ENCODE assay signal across 8 cellular contexts in genomic region chr10:44932338-44933116, GRCh38. TPM values are rescaled to one million over a fixed set of nuclear protein-coding genes. Genes with fewer than 3 reads are reported as not detected.
DNase-seq lines count a peak whose midpoint lies in the region; ATAC-seq and TF ChIP-seq lines count a peak whose summit lies in the region.

No MANE protein-coding gene starts in this region.

- no peak overlapping the region for H3K4me3 ChIP-seq in neural cell (ENCODE audit: low read length)

- no peaks in the 10 kb centered on the region for H3K9me3 Mint-ChIP-seq in activated T-cell treated with anti-CD3 and anti-CD28 coated beads, Interleukin-2, amount 50 U/mL, for 4 hours
- no peaks in the 10 kb centered on the region for H3K9me3 Mint-ChIP-seq in stimulated activated naive CD8-positive, alpha-beta T cell treated with anti-CD3 and anti-CD28 coated beads, Interleukin-15, amount 100 ng/mL, for 72 hours

- TF ChIP-seq EP300 in neural cell (conservative IDR thresholded peaks at IDR 0.05; ENCODE audit: poor library complexity, severe bottlenecking) = no peak

- H4K20me1 ChIP-seq in neural cell (ENCODE audit: insufficient read depth) = no peaks in the 10 kb centered on the region

- H3F3A ChIP-seq in neural cell (ENCODE audit: insufficient read depth, low read length, poor library complexity, severe bottlenecking) = no peaks in the 10 kb centered on the region

- no peak overlapping the region for H2AFZ ChIP-seq in neural cell (ENCODE audit: low read depth, low read length)

- H3K36me3 ChIP-seq in neural cell (ENCODE audit: insufficient read depth, low read length) = no peaks in the 10 kb centered on the region

- H3K79me2 ChIP-seq in neural cell (replicated peaks; ENCODE audit: insufficient read depth, low read length) = no peaks in the 10 kb centered on the region

- peak; percentile 36 for TF ChIP-seq RAD21 in neural cell (conservative IDR thresholded peaks at IDR 0.05)

- no peak overlapping the region for H3K4me2 ChIP-seq in neural cell (ENCODE audit: low read length)

- no peaks in the 10 kb centered on the region for H3K36me3 Mint-ChIP-seq in activated T-cell treated with anti-CD3 and anti-CD28 coated beads, Interleukin-2, amount 50 U/mL, for 4 hours (ENCODE audit: insufficient read depth)

- H3K27ac Mint-ChIP-seq in stimulated activated naive CD8-positive, alpha-beta T cell treated with anti-CD3 and anti-CD28 coated beads, Interleukin-15, amount 100 ng/mL, for 72 hours = no peak overlapping the region

- no peaks in the 10 kb centered on the region for H3K9me3 ChIP-seq in neural cell (ENCODE audit: low read length)

- H3K9ac ChIP-seq in neural cell (ENCODE audit: low read length) = no peak overlapping the region

- H3K27ac ChIP-seq in neural cell (ENCODE audit: low read length) = no peak overlapping the region

- no peak overlapping the region for H3K4me3 Mint-ChIP-seq in activated T-cell treated with anti-CD3 and anti-CD28 coated beads, Interleukin-2, amount 50 U/mL, for 4 hours
- H3K4me3 Mint-ChIP-seq in stimulated activated naive CD8-positive, alpha-beta T cell treated with anti-CD3 and anti-CD28 coated beads, Interleukin-15, amount 100 ng/mL, for 72 hours = no peak overlapping the region

- ATAC-seq in GM19463 (IDR thresholded peaks at IDR 0.05; ENCODE audit: unreplicated experiment) (peak; percentile 98), HG03520 (IDR thresholded peaks at IDR 0.05; ENCODE audit: unreplicated experiment) (peak; percentile 92)
- ATAC-seq in activated T-cell treated with anti-CD3 and anti-CD28 coated beads, Interleukin-2, amount 50 U/mL, for 4 hours = peak; percentile 90 to 91
- peak; percentile 93 for ATAC-seq in stimulated activated naive CD8-positive, alpha-beta T cell treated with anti-CD3 and anti-CD28 coated beads, Interleukin-15, amount 100 ng/mL, for 72 hours

- no peaks in the 10 kb centered on the region for H3K9me2 ChIP-seq in neural cell (ENCODE audit: insufficient read depth, low read length)

- H3K27me3 ChIP-seq in neural cell (ENCODE audit: insufficient read depth, low read depth, low read length) = no peaks in the 10 kb centered on the region

- DNase-seq in DMS 273 (lab: John Stamatoyannopoulos, UW; ENCODE audit: unreplicated experiment) (peak; percentile 88), OCI-M1 (lab: John Stamatoyannopoulos, UW) (peak; percentile 85), fibroblast of peridontal ligament (ENCODE audit: extremely low read depth) (peak; percentile 78)
- DNase-seq in activated T-cell treated with anti-CD3 and anti-CD28 coated beads, Interleukin-2, amount 50 U/mL, for 4 hours = peak; percentile 79
- peak; percentile 84 to 85 for DNase-seq in stimulated activated naive CD8-positive, alpha-beta T cell treated with anti-CD3 and anti-CD28 coated beads, Interleukin-15, amount 100 ng/mL, for 72 hours

- TF ChIP-seq CTCF in neural cell (IDR thresholded peaks at IDR 0.05; ENCODE audit: poor library complexity, severe bottlenecking) = peak; percentile 54

- H3K4me1 Mint-ChIP-seq in activated T-cell treated with anti-CD3 and anti-CD28 coated beads, Interleukin-2, amount 50 U/mL, for 4 hours (ENCODE audit: low read depth) = no peaks in the 10 kb centered on the region
- peaks cover 8% of the 10 kb centered on the region for H3K4me1 Mint-ChIP-seq in stimulated activated naive CD8-positive, alpha-beta T cell treated with anti-CD3 and anti-CD28 coated beads, Interleukin-15, amount 100 ng/mL, for 72 hours

- H3K27me3 Mint-ChIP-seq in activated T-cell treated with anti-CD3 and anti-CD28 coated beads, Interleukin-2, amount 50 U/mL, for 4 hours (ENCODE audit: low read depth) = peaks cover 2% of the 10 kb centered on the region
- H3K27me3 Mint-ChIP-seq in stimulated activated naive CD8-positive, alpha-beta T cell treated with anti-CD3 and anti-CD28 coated beads, Interleukin-15, amount 100 ng/mL, for 72 hours = peaks cover 16% of the 10 kb centered on the region

TF ChIP-seq in neural cell, 6 proteins besides CTCF, POLR2A, EP300 and RAD21:
- TF ChIP-seq MXI1 (conservative IDR thresholded peaks at IDR 0.05; ENCODE audit: poor library complexity, severe bottlenecking) (no peak), POLR2AphosphoS5 (IDR thresholded peaks at IDR 0.05) (no peak), EZH2 (IDR thresholded peaks at IDR 0.05; ENCODE audit: borderline replicate concordance, insufficient read depth, low read length, poor library complexity, severe bottlenecking) (no peak), SMC3 (conservative IDR thresholded peaks at IDR 0.05; ENCODE audit: poor library complexity) (peak; percentile 48)

RNA-seq across cellular contexts. Expression of gene TMEM72, which starts 21.4 kb away (rescaled TPM):
- not detected for total RNA-seq in activated T-cell treated with anti-CD3 and anti-CD28 coated beads, Interleukin-2, amount 50 U/mL, for 4 hours
- 1.4 TPM in 2 replicates for polyA plus RNA-seq in neural cell
- polyA minus RNA-seq in neural cell = 0.24 and 0.58 TPM in 2 replicates

RNA-seq across cellular contexts. Expression of gene RASSF4, which starts 27.1 kb away (rescaled TPM):
- total RNA-seq in activated T-cell treated with anti-CD3 and anti-CD28 coated beads, Interleukin-2, amount 50 U/mL, for 4 hours = under 1 TPM; 0.28 to 0.61 (median 0.33) TPM
- 10.2 and 12.4 TPM in 2 replicates for polyA plus RNA-seq in neural cell
- 6.3 and 10.0 TPM in 2 replicates for polyA minus RNA-seq in neural cell

RNA-seq across cellular contexts. Expression of gene DEPP1, which starts 46.1 kb away (rescaled TPM):
- under 1 TPM; 0.20 to 0.24 (median 0.22) TPM for total RNA-seq in activated T-cell treated with anti-CD3 and anti-CD28 coated beads, Interleukin-2, amount 50 U/mL, for 4 hours
- polyA plus RNA-seq in neural cell = 4.3 and 5.2 TPM in 2 replicates
- 9.5 and 10.4 TPM in 2 replicates for polyA minus RNA-seq in neural cell
